Comparison of ENCODE assay signal across 1 cellular context in the genomic region with DNA sequence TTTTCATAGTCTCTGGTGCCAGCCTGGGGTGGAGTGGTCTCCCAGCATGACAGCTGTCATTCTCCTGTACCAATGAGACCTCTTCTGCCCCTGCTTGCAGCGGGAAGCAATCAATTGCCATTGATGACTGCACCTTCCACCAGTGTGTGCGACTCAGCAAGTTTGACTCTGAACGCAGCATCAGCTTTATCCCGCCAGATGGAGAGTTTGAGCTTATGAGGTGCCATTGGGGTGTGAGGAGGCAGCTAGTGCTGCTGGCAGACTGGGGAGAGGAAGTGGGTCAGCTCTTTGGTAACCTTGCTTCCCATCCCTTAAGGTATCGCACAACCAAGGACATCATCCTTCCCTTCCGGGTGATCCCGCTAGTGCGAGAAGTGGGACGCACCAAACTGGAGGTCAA.
TF ChIP-seq lines count a peak whose summit lies in the region.

No MANE protein-coding gene starts in this region.

TF ChIP-seq in endothelial cell of umbilical vein, 7 proteins besides CTCF, POLR2A, EP300 and RAD21:
- no peak for TF ChIP-seq JUN (IDR thresholded peaks at IDR 0.05; ENCODE audit: borderline replicate concordance, insufficient read depth, insufficient read length, low read depth)
- TF ChIP-seq, protein P1, sequence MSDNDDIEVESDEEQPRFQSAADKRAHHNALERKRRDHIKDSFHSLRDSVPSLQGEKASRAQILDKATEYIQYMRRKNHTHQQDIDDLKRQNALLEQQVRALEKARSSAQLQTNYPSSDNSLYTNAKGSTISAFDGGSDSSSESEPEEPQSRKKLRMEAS (IDR thresholded peaks at IDR 0.05; ENCODE audit: insufficient read depth, insufficient read length), result no peak
- TF ChIP-seq MYC (IDR thresholded peaks at IDR 0.05; ENCODE audit: low read depth, low read length), result no peak
- no peak for TF ChIP-seq FOS (IDR thresholded peaks at IDR 0.05; ENCODE audit: borderline replicate concordance, insufficient read depth, low read length)
- no peak for TF ChIP-seq POLR2AphosphoS5 (IDR thresholded peaks at IDR 0.05; ENCODE audit: insufficient read depth, low read depth, low read length)
- no peak for TF ChIP-seq GATA2 (IDR thresholded peaks at IDR 0.05; ENCODE audit: insufficient read depth, insufficient read length, low read depth, low read length)
- TF ChIP-seq EZH2 (IDR thresholded peaks at IDR 0.05; ENCODE audit: borderline replicate concordance, low read depth, low read length, severe bottlenecking), result no peak
